ENCODE assay signal across 12 cellular contexts in genomic region chr11:113147249-113147648, GRCh38.
A peak's percentile ranks its signal among the peaks of the same experiment; 100 is the strongest.
DNase-seq lines count a peak whose midpoint lies in the region; ATAC-seq and TF ChIP-seq lines count a peak whose summit lies in the region.
"Had no signal": no experiment of that assay in that cellular context is flagged by ENCODE, and none has a peak within 500 bp of the region (broad histone marks: within the 10 kb centered on the region; RNA-seq: fewer than 3 reads in every experiment).

No MANE protein-coding gene starts in this region.

- no peak overlapping the region for H3K4me3 ChIP-seq in neural progenitor cell
- no peak overlapping the region for H3K4me3 ChIP-seq in esophagus muscularis mucosa

- peaks cover 15% of the 10 kb centered on the region for H3K4me1 Mint-ChIP-seq in neural progenitor cell

- no peaks in the 10 kb centered on the region for H4K20me1 ChIP-seq in neural progenitor cell (ENCODE audit: low read depth)

- no peaks in the 10 kb centered on the region for H3K27me3 Mint-ChIP-seq in neural progenitor cell (ENCODE audit: insufficient read depth, low read depth)

- H3K27ac ChIP-seq in neural progenitor cell, result peak overlapping the region; percentile 59
- H3K27ac ChIP-seq in esophagus muscularis mucosa (replicated peaks in 1 of 4), result no peak overlapping the region
- H3K27ac ChIP-seq: C4-2B had no signal

- no peaks in the 10 kb centered on the region for H3K79me2 ChIP-seq in neural progenitor cell (ENCODE audit: low read depth)

- ATAC-seq in HG02840 (IDR thresholded peaks at IDR 0.05; ENCODE audit: low FRiP score, unreplicated experiment), result no peak
- ATAC-seq in HG02678 (IDR thresholded peaks at IDR 0.05; ENCODE audit: unreplicated experiment), result no peak
- ATAC-seq: activated CD8-positive, alpha-beta T cell treated with anti-CD3 and anti-CD28 coated beads, Interleukin-2, amount 10 ng/mL, durations not matched to agents 7 days and 5 days had no signal

- no peaks in the 10 kb centered on the region for H3K9me3 ChIP-seq in neural progenitor cell (ENCODE audit: low read depth)
- no peaks in the 10 kb centered on the region for H3K9me3 ChIP-seq in esophagus muscularis mucosa

- H3K36me3 ChIP-seq in neural progenitor cell (no peaks in the 10 kb centered on the region), esophagus muscularis mucosa (no peaks in the 10 kb centered on the region)

- peaks cover 29% of the 10 kb centered on the region for H3K4me1 ChIP-seq in neural progenitor cell
- H3K4me1 ChIP-seq in esophagus muscularis mucosa, result no peaks in the 10 kb centered on the region

- no peaks in the 10 kb centered on the region for H3K27me3 ChIP-seq in neural progenitor cell
- no peaks in the 10 kb centered on the region for H3K27me3 ChIP-seq in esophagus muscularis mucosa

- no peak overlapping the region for H3K27ac Mint-ChIP-seq in neural progenitor cell
- H3K27ac Mint-ChIP-seq: activated CD8-positive, alpha-beta T cell treated with anti-CD3 and anti-CD28 coated beads, Interleukin-2, amount 10 ng/mL, durations not matched to agents 7 days and 5 days; stimulated activated naive CD8-positive, alpha-beta T cell treated with anti-CD3 and anti-CD28 coated beads, Interleukin-15, Interleukin-2, amounts not matched to agents 100 ng/mL and 50 ng/mL, for 24 hours had no signal

- no peak overlapping the region for H3K4me3 Mint-ChIP-seq in neural progenitor cell
- H3K4me3 Mint-ChIP-seq: activated CD8-positive, alpha-beta T cell treated with anti-CD3 and anti-CD28 coated beads, Interleukin-2, amount 10 ng/mL, durations not matched to agents 7 days and 5 days; stimulated activated naive CD8-positive, alpha-beta T cell treated with anti-CD3 and anti-CD28 coated beads, Interleukin-15, Interleukin-2, amounts not matched to agents 100 ng/mL and 50 ng/mL, for 24 hours had no signal

- TF ChIP-seq CTCF in neural progenitor cell (IDR thresholded peaks at IDR 0.05) (no peak), esophagus muscularis mucosa (IDR thresholded peaks at IDR 0.05) (no peak)

- H3K9me3 Mint-ChIP-seq in neural progenitor cell, result no peaks in the 10 kb centered on the region
- H3K9me3 Mint-ChIP-seq: stimulated activated naive CD8-positive, alpha-beta T cell treated with anti-CD3 and anti-CD28 coated beads, Interleukin-15, Interleukin-2, amounts not matched to agents 100 ng/mL and 50 ng/mL, for 24 hours had no signal

- H2AFZ ChIP-seq in neural progenitor cell (replicated peaks), result peak overlapping the region; percentile 73

- H3F3A ChIP-seq in neural progenitor cell (ENCODE audit: low read depth), result peaks cover 17% of the 10 kb centered on the region

- intact Hi-C loops in head of caudate nucleus (cut with DNase I) (no loop called here), esophagus muscularis mucosa (cut with DNase I) (no loop called here)

- H3K36me3 Mint-ChIP-seq in neural progenitor cell, result no peaks in the 10 kb centered on the region

- no peak overlapping the region for H3K9ac ChIP-seq in neural progenitor cell

- no peak for TF ChIP-seq EP300 in esophagus muscularis mucosa (IDR thresholded peaks at IDR 0.05)

- peak overlapping the region; percentile 8 for H3K4me2 ChIP-seq in neural progenitor cell

- DNase-seq in NCI-H1092 (lab: John Stamatoyannopoulos, UW) (peak; percentile 46), NCI-H748 (lab: John Stamatoyannopoulos, UW; ENCODE audit: unreplicated experiment) (peak; percentile 94), head of caudate nucleus (peak in 41 of 42 donors; percentile 50 to 91 (median 79)), neural progenitor cell (ENCODE audit: low spot score) (peak; percentile 67), esophagus muscularis mucosa (ENCODE audit: extremely low spot score) (no peak), germinal center (ENCODE audit: low spot score) (no peak)
- DNase-seq: activated CD8-positive, alpha-beta T cell treated with anti-CD3 and anti-CD28 coated beads, Interleukin-2, amount 10 ng/mL, durations not matched to agents 7 days and 5 days; stimulated activated CD4-positive, alpha-beta T cell treated with anti-CD3 and anti-CD28 coated beads, Interleukin-4, amount 100 ng/mL, for 24 hours had no signal

- 71% methylated on average over 8 of the region's 8 CpGs for WGBS in esophagus muscularis mucosa

- TF ChIP-seq POLR2A in esophagus muscularis mucosa (IDR thresholded peaks at IDR 0.05; ENCODE audit: low read depth), result no peak

Comparison
In these comparisons a context has a peak if more than half of its experiments do, and no peak if none do; other contexts are left out.
1. DNase-seq: peak in NCI-H1092 (single experiment), NCI-H748 (single experiment), head of caudate nucleus (41 of 42) and neural progenitor cell (single experiment); none in esophagus muscularis mucosa (single experiment) and germinal center (single experiment).